9 cellular contexts compared by ENCODE assay signal in the genomic region with DNA sequence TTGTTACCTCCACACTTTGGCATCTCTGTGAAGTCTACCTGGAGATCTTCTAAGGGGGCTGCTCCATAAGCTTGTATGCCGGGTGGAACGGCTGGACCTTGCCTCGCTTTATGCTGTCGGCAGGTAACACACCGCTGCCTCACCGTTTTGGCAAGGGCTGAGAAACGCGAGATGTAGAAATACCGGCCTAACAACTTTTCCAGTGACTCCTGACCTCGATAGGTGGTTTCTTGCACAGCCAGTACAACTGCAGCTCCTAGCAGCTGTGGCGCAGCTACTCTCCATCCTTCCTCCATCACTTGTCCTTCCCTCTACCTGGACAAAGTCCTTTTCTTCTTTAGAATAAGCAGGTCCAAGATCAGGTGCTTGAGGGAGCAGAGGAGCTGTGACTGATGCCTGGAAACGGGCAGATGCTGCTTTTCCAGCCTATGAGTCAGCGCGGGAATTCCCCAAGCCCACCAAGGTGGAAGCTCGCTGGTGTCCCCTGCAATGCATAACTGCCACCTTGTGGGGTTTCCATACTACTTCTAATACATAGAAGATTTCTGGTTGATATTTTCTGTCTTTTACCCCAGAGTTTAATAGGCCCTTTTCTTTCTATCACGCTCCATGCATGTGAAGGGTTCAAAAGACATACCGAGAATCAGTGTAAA. TPM values are rescaled to one million over a fixed set of nuclear protein-coding genes. Genes with fewer than 3 reads are reported as not detected.
DNase-seq lines count a peak whose midpoint lies in the region; ATAC-seq and TF ChIP-seq lines count a peak whose summit lies in the region.
"Not testable (repeated sequence)": the region's sequence is repeated elsewhere in the genome, so short reads cannot be mapped to it uniquely, and the experiment has no call there.
"Had no signal": no experiment of that assay in that cellular context is flagged by ENCODE, and none has a peak within 500 bp of the region (broad histone marks: within the 10 kb centered on the region; RNA-seq: fewer than 3 reads in every experiment).

No MANE protein-coding gene starts in this region.

- peak overlapping the region; percentile 33 for H3K27ac Mint-ChIP-seq in mesothelial cell of epicardium

- POLR2A ChIA-PET in PC-3 (lab: Charles Lee; ENCODE audit: unreplicated experiment) = not testable (repeated sequence)

- not testable (repeated sequence) for H3K9me2 ChIP-seq in PC-3 (replicated peaks; ENCODE audit: low read length); hepatocyte (replicated peaks; ENCODE audit: insufficient read depth)

- not testable (repeated sequence) for TF ChIP-seq CTCF in PC-3 (conservative IDR thresholded peaks at IDR 0.05; ENCODE audit: low read depth, low read length); hepatocyte (IDR thresholded peaks at IDR 0.05; ENCODE audit: poor library complexity); mesothelial cell of epicardium (IDR thresholded peaks at IDR 0.05; ENCODE audit: unreplicated experiment)
- peak in 1 of 7 experiments; percentile 19 for TF ChIP-seq CTCF in body of pancreas (IDR thresholded peaks at IDR 0.05)

- not testable (repeated sequence) for H3K27me3 ChIP-seq in PC-3 (ENCODE audit: low read length); body of pancreas; hepatocyte

- H3K27ac ChIP-seq in PC-3 (ENCODE audit: low read length) (0 out of 2 replicates have a peak overlapping the region, but pooled peaks have one; percentile 18), body of pancreas (peak overlapping the region; percentile 67 to 79 (median 72))
- H3K27ac ChIP-seq in hepatocyte = not testable (repeated sequence)

- peaks cover 12% of the 10 kb centered on the region for H3K4me1 Mint-ChIP-seq in mesothelial cell of epicardium

- H3K4me2 ChIP-seq in PC-3 (ENCODE audit: low read length) = peak overlapping the region; percentile 83
- H3K4me2 ChIP-seq in hepatocyte = peak overlapping the region; percentile 49

- intact Hi-C loops in PC-3 (cut with micrococcal nuclease); body of pancreas (cut with DNase I): not testable (repeated sequence)

- peak overlapping the region; percentile 82 for H2AFZ ChIP-seq in PC-3 (ENCODE audit: low read length)
- H2AFZ ChIP-seq in hepatocyte = not testable (repeated sequence)

- CTCF ChIA-PET in PC-3 (lab: Charles Lee) = interaction anchor here (0.8 kb wide), 1 partner anchor 23 kb away, joined by 3 read pairs; no protein-coding TSS in a partner anchor

- H3K36me3 Mint-ChIP-seq in mesothelial cell of epicardium = not testable (repeated sequence)

- peak in 2 of 3 donors; percentile 20 to 28 for TF ChIP-seq POLR2A in body of pancreas (IDR thresholded peaks at IDR 0.05)

- peak overlapping the region; percentile 57 for H3K4me3 ChIP-seq in PC-3 (ENCODE audit: low read length)
- H3K4me3 ChIP-seq in body of pancreas, hepatocyte: not testable (repeated sequence)

- not testable (repeated sequence) for BruUV-seq in PC-3 (replicated peaks; lab: Mats Ljungman, UMichigan)

- H3K9ac ChIP-seq in PC-3 (ENCODE audit: low read length) = not testable (repeated sequence)

- peak; percentile 72 for DNase-seq in Daoy (ENCODE audit: low read depth)
- DNase-seq in NCI-H2029 (lab: John Stamatoyannopoulos, UW) = peak; percentile 7
- DNase-seq in PC-3 = peak; percentile 91
- DNase-seq in body of pancreas = peak; percentile 87 to 92 (median 90)
- DNase-seq in hepatocyte (ENCODE audit: low spot score) = peak; percentile 24
- peak in 1 of 2 experiments; percentile 58 for DNase-seq in mesothelial cell of epicardium (ENCODE audit: low spot score in 2 of 2, unreplicated experiment in 2 of 2)
- DNase-seq in stimulated activated CD8-positive, alpha-beta memory T cell treated with anti-CD3 and anti-CD28 coated beads, Interleukin-4, amount 100 ng/mL, for 48 hours = peak; percentile 41

- ATAC-seq in PC-3, body of pancreas: not testable (repeated sequence)

- not testable (repeated sequence) for H3K9me3 Mint-ChIP-seq in mesothelial cell of epicardium

- H3F3A ChIP-seq in PC-3 (ENCODE audit: low read length, unreplicated experiment) = not testable (repeated sequence)

- not testable (repeated sequence) for H3K79me2 ChIP-seq in PC-3 (ENCODE audit: low read length); hepatocyte

- not testable (repeated sequence) for H3K36me3 ChIP-seq in PC-3 (ENCODE audit: low read depth, low read length); body of pancreas (replicated peaks in 1 of 2; ENCODE audit: insufficient read depth in 1 of 2, low read depth in 2 of 2); hepatocyte (replicated peaks; ENCODE audit: insufficient read depth, low read depth)

- not testable (repeated sequence) for H3K9me3 ChIP-seq in PC-3 (ENCODE audit: low read length); body of pancreas; hepatocyte (ENCODE audit: low read depth)

- H3K4me3 Mint-ChIP-seq in mesothelial cell of epicardium = not testable (repeated sequence)

- peaks cover 33% of the 10 kb centered on the region for H3K27me3 Mint-ChIP-seq in mesothelial cell of epicardium (ENCODE audit: low read depth)

- H3K4me1 ChIP-seq in PC-3 (ENCODE audit: insufficient read depth, low read length) = peaks cover 15% of the 10 kb centered on the region
- H3K4me1 ChIP-seq in body of pancreas = peaks cover 20% of the 10 kb centered on the region
- not testable (repeated sequence) for H3K4me1 ChIP-seq in hepatocyte (ENCODE audit: insufficient read depth)

- not testable (repeated sequence) for H4K20me1 ChIP-seq in PC-3 (ENCODE audit: low read length); hepatocyte (ENCODE audit: insufficient read depth, poor library complexity, severe bottlenecking)

- 26 to 38% methylated on average over 17 of the region's 17 CpGs for WGBS in body of pancreas, 2 donors
- 60% methylated on average over 17 of the region's 17 CpGs for WGBS in hepatocyte (ENCODE audit: low lambda C conversion rate, missing lambda C conversion rate)

RNA-seq across cellular contexts. Expression of a gene that starts 25.0 kb away (rescaled TPM):
- 11.7 and 26.5 TPM in 2 replicates for total RNA-seq in Daoy (2014; rRNA removed; shearing (Covaris generic))
- total RNA-seq in PC-3 (2014; rRNA removed) (66.8 and 77.0 TPM in 2 replicates), body of pancreas (10 to 100 TPM; 33.9 to 40.5 TPM), hepatocyte (22.6 and 23.5 TPM in 2 replicates), mesothelial cell of epicardium (19.0 to 23.7 TPM (median 20.4 TPM) in 3 replicates)
- 38.0 and 42.9 TPM in 2 replicates for polyA plus RNA-seq in hepatocyte

RNA-seq across cellular contexts. Expression of a gene that starts 31.2 kb away (rescaled TPM):
- 5.8 and 8.2 TPM in 2 replicates for total RNA-seq in Daoy (2014; rRNA removed; shearing (Covaris generic))
- total RNA-seq in PC-3 (2014; rRNA removed) (26.0 and 28.1 TPM in 2 replicates), body of pancreas (10 to 100 TPM; 15.2 to 18.4 TPM), hepatocyte (11.7 and 15.4 TPM in 2 replicates), mesothelial cell of epicardium (1.4 to 1.8 TPM (median 1.7 TPM) in 3 replicates)
- 15.7 and 16.9 TPM in 2 replicates for polyA plus RNA-seq in hepatocyte
- total RNA-seq: activated CD8-positive, alpha-beta memory T cell treated with anti-CD3 and anti-CD28 coated beads, Interleukin-2, amount 10 ng/mL, durations not matched to agents 7 days and 5 days; T-helper 1 cell treated with Interleukin-12 subunit alpha and Interleukin-12 subunit beta and Interleukin-4 antibody, amounts not matched to agents 30 ng/mL and 1 ng/mL, for 36 hours had no signal

RNA-seq across cellular contexts. Expression of a gene that starts 51.6 kb away (rescaled TPM):
- 202 and 241 TPM in 2 replicates for total RNA-seq in Daoy (2014; rRNA removed; shearing (Covaris generic))
- total RNA-seq in PC-3 (2014; rRNA removed) (560 and 576 TPM in 2 replicates), body of pancreas (100 to 1,000 TPM; 108 to 109 TPM), hepatocyte (100 and 111 TPM in 2 replicates), mesothelial cell of epicardium (125 to 140 TPM (median 132 TPM) in 3 replicates)
- polyA plus RNA-seq in hepatocyte = 286 and 287 TPM in 2 replicates

RNA-seq across cellular contexts. Expression of a gene that starts 59.9 kb away (rescaled TPM):
- total RNA-seq in Daoy (2014; rRNA removed; shearing (Covaris generic)) = 31.7 and 41.0 TPM in 2 replicates
- 183 and 203 TPM in 2 replicates for total RNA-seq in PC-3 (2014; rRNA removed)
- total RNA-seq in body of pancreas = 100 to 1,000 TPM; 488 to 798 TPM
- 61.0 and 77.4 TPM in 2 replicates for total RNA-seq in hepatocyte
- polyA plus RNA-seq in hepatocyte = 125 and 199 TPM in 2 replicates
- 60.0 to 63.4 TPM (median 60.5 TPM) in 3 replicates for total RNA-seq in mesothelial cell of epicardium
